ENCODE assay signal across 21 cellular contexts in the genomic region with DNA sequence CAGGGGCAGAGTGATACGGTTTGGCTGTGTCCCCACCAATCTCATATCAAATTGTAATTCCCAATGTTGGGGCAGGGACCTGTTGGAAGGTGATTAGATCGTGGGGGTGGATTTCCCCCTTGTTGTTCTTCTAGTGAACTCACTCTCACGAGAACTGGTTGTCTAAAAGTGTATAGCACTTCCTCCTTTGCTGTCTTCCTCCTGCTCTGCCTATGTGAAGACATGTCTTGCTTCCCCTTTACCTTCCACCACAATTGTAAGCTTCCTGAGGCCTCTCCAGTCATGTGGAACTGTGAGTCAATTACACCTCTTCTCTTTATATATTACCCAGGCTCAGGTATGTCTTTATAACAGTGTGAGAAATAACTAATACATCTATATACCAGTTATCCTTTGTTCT.
"Had no signal": no experiment of that assay in that cellular context is flagged by ENCODE, and none has a peak within 500 bp of the region (broad histone marks: within the 10 kb centered on the region; RNA-seq: fewer than 3 reads in every experiment).

No MANE protein-coding gene starts in this region.

- H3K9me3 ChIP-seq: adrenal gland, gastrocnemius medialis, heart right ventricle, left ventricle myocardium inferior, tibial nerve, uterus had no signal

- H3K36me3 ChIP-seq: adrenal gland, gastrocnemius medialis, heart right ventricle, left ventricle myocardium inferior, spleen, tibial nerve, uterus had no signal

- H3K4me3 ChIP-seq: adrenal gland, gastrocnemius medialis, heart right ventricle, left ventricle myocardium inferior, spleen, tibial nerve, uterus had no signal

- H3K4me1 ChIP-seq: adrenal gland, gastrocnemius medialis, heart right ventricle, left ventricle myocardium inferior, spleen, tibial nerve, uterus had no signal

- FAIRE-seq: bronchial epithelial cell had no signal

- H3K27me3 ChIP-seq: adrenal gland, gastrocnemius medialis, heart right ventricle, spleen, tibial nerve, uterus had no signal

- ATAC-seq: activated CD4-positive, alpha-beta T cell treated with anti-CD3 and anti-CD28 coated beads for 36 hours; activated naive CD4-positive, alpha-beta T cell treated with anti-CD3 and anti-CD28 coated beads, Interleukin-2, amount 50 U/mL, for 72 hours; esophagus mucosa; gastrocnemius medialis; heart right ventricle; stimulated activated naive CD8-positive, alpha-beta T cell treated with anti-CD3 and anti-CD28 coated beads, Interleukin-15, Interleukin-2, amounts not matched to agents 100 U/mL and 50 U/mL, for 24 hours; WTC11 had no signal

- DNase-seq: activated CD4-positive, alpha-beta T cell treated with anti-CD3 and anti-CD28 coated beads for 36 hours; activated CD4-positive, alpha-beta T cell treated with anti-CD3 and anti-CD28 coated beads, Interleukin-2, amount 50 U/mL, for 48 hours; activated gamma-delta T cell treated with Interleukin-2 at 50 U/mL for 16 hours; adrenal gland; cerebellar nuclear complex; effector CD8-positive, alpha-beta T cell; gastrocnemius medialis; heart right ventricle; immature natural killer cell; kidney glomerular epithelial cell; left ventricle myocardium inferior; mammary epithelial cell; midbrain; spleen; stimulated activated naive CD8-positive, alpha-beta T cell treated with anti-CD3 and anti-CD28 coated beads, Interleukin-15, Interleukin-2, amounts not matched to agents 100 U/mL and 50 U/mL, for 24 hours; uterus had no signal

- H3K27ac ChIP-seq: adrenal gland, gastrocnemius medialis, heart right ventricle, left ventricle myocardium inferior, spleen, tibial nerve, uterus had no signal
